In genomic region chr18:13917401-13917800, GRCh38 we compare ENCODE assay signal across 4 cellular contexts. TPM values are rescaled to one million over a fixed set of nuclear protein-coding genes. Genes with fewer than 3 reads are reported as not detected.
"Had no signal": no experiment of that assay in that cellular context is flagged by ENCODE, and none has a peak within 500 bp of the region (broad histone marks: within the 10 kb centered on the region; RNA-seq: fewer than 3 reads in every experiment).

No MANE protein-coding gene starts in this region.

- H3K4me3 ChIP-seq: GM12878 had no signal

- DNase-seq: GDM1, GF-D8 had no signal

- ATAC-seq: GM12878 had no signal

RNA-seq across cellular contexts. Expression of gene MC2R, which starts 2.1 kb away (rescaled TPM):
- total RNA-seq: G401 had no signal
- polyA plus RNA-seq: GM12878 had no signal
